ENCODE assay signal across 29 cellular contexts in the genomic region with DNA sequence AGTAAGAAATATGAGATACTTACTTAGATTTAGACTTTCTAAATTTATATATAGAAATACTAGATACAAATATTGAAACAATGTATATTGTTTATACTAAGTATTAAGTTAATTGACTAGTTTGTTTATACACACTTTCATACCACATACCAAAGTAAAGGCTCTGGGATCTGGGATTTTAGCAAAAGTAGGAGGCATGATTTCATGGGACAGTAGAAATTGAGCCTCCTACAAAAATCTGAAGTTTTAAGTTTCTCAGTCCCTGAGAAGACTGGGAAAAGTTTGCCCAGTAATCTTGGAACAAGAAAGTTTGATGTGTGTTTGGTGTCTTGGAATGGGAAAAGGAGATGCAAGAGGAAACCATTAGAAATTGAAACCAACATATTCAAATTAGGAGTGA.
"Had no signal": no experiment of that assay in that cellular context is flagged by ENCODE, and none has a peak within 500 bp of the region (broad histone marks: within the 10 kb centered on the region; RNA-seq: fewer than 3 reads in every experiment).

No MANE protein-coding gene starts in this region.

- H3K36me3 ChIP-seq: WERI-Rb-1 had no signal

- H3K27ac Mint-ChIP-seq: activated B cell treated with CpG ODN at 0.5 μM for 24 hours; activated CD8-positive, alpha-beta T cell treated with anti-CD3 and anti-CD28 coated beads for 36 hours; activated naive CD8-positive, alpha-beta T cell; activated T-helper 17 cell treated with anti-CD3 and anti-CD28 coated beads, Interleukin-2, amount 50 U/mL, for 72 hours; T-helper 17 cell; T-helper 2 cell treated with Interferon-gamma antibody and Interleukin-4, amounts not matched to agents 5 μg/mL and 100 μg/mL, for 36 hours had no signal

- H3K27me3 Mint-ChIP-seq: activated B cell treated with CpG ODN at 0.5 μM for 24 hours; activated CD8-positive, alpha-beta T cell treated with anti-CD3 and anti-CD28 coated beads for 36 hours; activated naive CD8-positive, alpha-beta T cell; activated T-helper 17 cell treated with anti-CD3 and anti-CD28 coated beads, Interleukin-2, amount 50 U/mL, for 72 hours; T-helper 17 cell had no signal

- DNase-seq: activated B cell treated with CpG ODN at 0.5 μM for 24 hours; activated CD4-positive, alpha-beta T cell treated with anti-CD3 and anti-CD28 coated beads for 48 hours; activated CD4-positive, alpha-beta T cell treated with anti-CD3 and anti-CD28 coated beads, Interleukin-2, amount 50 U/mL, for 1 hour; activated CD4-positive, alpha-beta T cell treated with anti-CD3 and anti-CD28 coated beads, Interleukin-2, amount 50 U/mL, for 48 hours; activated CD8-positive, alpha-beta memory T cell treated with anti-CD3 and anti-CD28 coated beads for 24 hours; activated CD8-positive, alpha-beta T cell treated with anti-CD3 and anti-CD28 coated beads for 36 hours; activated effector memory CD4-positive, alpha-beta T cell treated with Interleukin-2 at 50 U/mL for 16 hours; activated gamma-delta T cell treated with Interleukin-2 at 50 U/mL for 16 hours; activated naive CD4-positive, alpha-beta T cell treated with anti-CD3 and anti-CD28 coated beads, Interleukin-2, amount 50 U/mL, for 16 hours; activated naive CD4-positive, alpha-beta T cell treated with Interleukin-2 at 50 U/mL for 16 hours; activated T-cell treated with anti-CD3 and anti-CD28 coated beads, Interleukin-2, amount 50 U/mL, for 4 hours; adrenal gland; amygdala; aorta; body of pancreas; caudate nucleus; cortex of kidney; effector CD8-positive, alpha-beta T cell; foreskin melanocyte; heart right ventricle; T-helper 1 cell; T-helper 17 cell; T1000; WERI-Rb-1 had no signal

- H3K4me1 Mint-ChIP-seq: activated B cell treated with CpG ODN at 0.5 μM for 24 hours; activated T-helper 17 cell treated with anti-CD3 and anti-CD28 coated beads, Interleukin-2, amount 50 U/mL, for 72 hours; T-helper 17 cell had no signal

- H3K4me3 ChIP-seq: adrenal gland, body of pancreas, gastroesophageal sphincter, heart right ventricle had no signal

- FAIRE-seq: colon had no signal

- H3K27me3 ChIP-seq: adrenal gland, body of pancreas, gastroesophageal sphincter, heart right ventricle had no signal

- H3K9me3 ChIP-seq: adrenal gland, body of pancreas, gastroesophageal sphincter, heart right ventricle had no signal

- H3K4me3 Mint-ChIP-seq: activated B cell treated with CpG ODN at 0.5 μM for 24 hours; activated CD8-positive, alpha-beta T cell treated with anti-CD3 and anti-CD28 coated beads for 36 hours; activated naive CD8-positive, alpha-beta T cell; activated T-cell treated with anti-CD3 and anti-CD28 coated beads, Interleukin-2, amount 50 U/mL, for 4 hours; activated T-helper 17 cell treated with anti-CD3 and anti-CD28 coated beads, Interleukin-2, amount 50 U/mL, for 72 hours; T-helper 17 cell; T-helper 2 cell treated with Interferon-gamma antibody and Interleukin-4, amounts not matched to agents 5 μg/mL and 100 μg/mL, for 36 hours had no signal

- H3K9me3 Mint-ChIP-seq: activated B cell treated with CpG ODN at 0.5 μM for 24 hours; activated CD8-positive, alpha-beta T cell treated with anti-CD3 and anti-CD28 coated beads for 36 hours; activated T-cell treated with anti-CD3 and anti-CD28 coated beads, Interleukin-2, amount 50 U/mL, for 4 hours; activated T-helper 17 cell treated with anti-CD3 and anti-CD28 coated beads, Interleukin-2, amount 50 U/mL, for 72 hours; T-helper 2 cell treated with Interferon-gamma antibody and Interleukin-4, amounts not matched to agents 5 μg/mL and 100 μg/mL, for 36 hours had no signal
